In genomic region chr16:13733561-13733960, GRCh38 we compare ENCODE assay signal across 24 cellular contexts.
DNase-seq lines count a peak whose midpoint lies in the region; ATAC-seq and TF ChIP-seq lines count a peak whose summit lies in the region.
"Had no signal": no experiment of that assay in that cellular context is flagged by ENCODE, and none has a peak within 500 bp of the region (broad histone marks: within the 10 kb centered on the region; RNA-seq: fewer than 3 reads in every experiment).

No MANE protein-coding gene starts in this region.

- peak; percentile 53 for DNase-seq in DMS 273 (lab: John Stamatoyannopoulos, UW; ENCODE audit: unreplicated experiment)
- no peak for DNase-seq in DMS 273 treated with DMSO at 0.1 percent for 48 hours (lab: John Stamatoyannopoulos, UW)
- DNase-seq in LHCN-M2 (ENCODE audit: low read depth), result peak; percentile 21
- DNase-seq in astrocyte of the hippocampus (ENCODE audit: low read depth, low spot score), result peak; percentile 4
- DNase-seq in pons (ENCODE audit: low spot score), result peak; percentile 19
- DNase-seq in EL, result no peak
- no peak for DNase-seq in vagina (ENCODE audit: extremely low spot score in 2 of 2)
- DNase-seq: ACHN; CD4-positive, alpha-beta T cell; COR-L47; GF-D8; GOT3; Kasumi-1; NCI-H1105; NCI-H2081; NCI-H226; NCI-H510A treated with DMSO at 0.1 percent for 48 hours; NCI-H748 treated with DMSO at 0.1 percent for 48 hours; NK-92 treated with Interleukin-12 subunit alpha and Interleukin-12 subunit beta, amount 100 ng/mL, for 24 hours; T-cell had no signal

- H3K36me3 ChIP-seq in vagina, result no peaks in the 10 kb centered on the region
- H3K36me3 ChIP-seq: BLaER1 had no signal

- H3K4me3 ChIP-seq in vagina, result no peak overlapping the region
- H3K4me3 ChIP-seq: BLaER1 had no signal

- no peak for TF ChIP-seq CTCF in vagina (IDR thresholded peaks at IDR 0.05)

- TF ChIP-seq POLR2A in vagina (IDR thresholded peaks at IDR 0.05), result no peak

- intact Hi-C loops in vagina (cut with DNase I), result no loop called here

- no peak overlapping the region for H3K27ac ChIP-seq in vagina
- H3K27ac ChIP-seq: 22Rv1, BLaER1 had no signal

- no peak for ATAC-seq in GM18519 (IDR thresholded peaks at IDR 0.05; ENCODE audit: low FRiP score, unreplicated experiment)
- ATAC-seq: Panc1, T-cell had no signal

- no peaks in the 10 kb centered on the region for H3K27me3 ChIP-seq in vagina
- H3K27me3 ChIP-seq: BLaER1 had no signal

- no peaks in the 10 kb centered on the region for H3K4me1 ChIP-seq in vagina
- H3K4me1 ChIP-seq: BLaER1 had no signal

- no peaks in the 10 kb centered on the region for H3K9me3 ChIP-seq in vagina

Comparison
In these comparisons a context has a peak if more than half of its experiments do, and no peak if none do; other contexts are left out.
1. DNase-seq: peak in DMS 273 (single experiment), LHCN-M2 (single experiment), astrocyte of the hippocampus (single experiment) and pons (single experiment); none in DMS 273 treated with DMSO at 0.1 percent for 48 hours (single experiment), EL (single experiment) and vagina (0 of 2).